Comparison of ENCODE assay signal across 30 cellular contexts in the genomic region with DNA sequence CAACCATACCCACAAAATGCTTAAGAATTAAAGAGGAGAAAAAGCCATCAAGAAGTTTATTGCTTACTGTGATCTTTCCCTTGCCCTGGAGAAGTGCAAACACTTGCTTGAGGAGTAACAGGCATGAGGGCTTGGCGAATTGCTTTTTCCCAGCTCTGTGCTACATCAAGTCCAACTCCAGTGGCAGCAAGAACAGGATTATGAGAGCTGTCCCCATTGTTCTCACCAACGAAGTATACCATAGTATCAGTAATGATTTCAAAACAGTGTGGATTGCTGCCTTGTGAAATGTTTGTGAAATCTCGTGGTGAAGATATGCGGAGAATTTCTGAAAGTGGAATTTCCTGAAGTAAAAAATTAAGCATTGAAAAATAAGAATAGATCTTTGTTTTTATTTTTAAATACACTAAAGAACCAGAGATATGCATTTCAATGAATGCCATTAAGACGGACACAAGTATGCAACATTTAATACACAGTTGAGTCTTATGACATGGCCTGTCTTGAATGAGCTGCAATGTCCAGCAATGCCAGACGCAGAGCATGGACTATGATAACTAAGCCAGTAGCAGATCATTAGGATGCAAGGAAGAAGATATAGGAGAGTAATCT. TPM values are rescaled to one million over a fixed set of nuclear protein-coding genes. Genes with fewer than 3 reads are reported as not detected.
DNase-seq lines count a peak whose midpoint lies in the region; ATAC-seq and TF ChIP-seq lines count a peak whose summit lies in the region.
"Had no signal": no experiment of that assay in that cellular context is flagged by ENCODE, and none has a peak within 500 bp of the region (broad histone marks: within the 10 kb centered on the region; RNA-seq: fewer than 3 reads in every experiment).

No MANE protein-coding gene starts in this region.

- H3K9me3 ChIP-seq in IMR-90 (ENCODE audit: control insufficient read depth, insufficient read depth, low read length) = no peaks in the 10 kb centered on the region
- H3K9me3 ChIP-seq in sigmoid colon = no peaks in the 10 kb centered on the region
- H3K9me3 ChIP-seq: mucosa of descending colon, upper lobe of right lung had no signal

- BruUV-seq in IMR-90 (replicated peaks; lab: Mats Ljungman, UMichigan) = no TSS peak

- H2AFZ ChIP-seq in IMR-90 (replicated peaks; ENCODE audit: low read length, poor library complexity) = no peak overlapping the region
- H2AFZ ChIP-seq: parathyroid adenoma had no signal

- no peaks in the 10 kb centered on the region for H3K9me3 Mint-ChIP-seq in stimulated activated effector memory CD8-positive, alpha-beta T cell treated with anti-CD3 and anti-CD28 coated beads, Interleukin-12 subunit alpha, Interleukin-12 subunit beta, amount 100 ng/mL, for 72 hours
- H3K9me3 Mint-ChIP-seq: activated naive CD8-positive, alpha-beta T cell treated with anti-CD3 and anti-CD28 coated beads, Interleukin-2, amount 10 ng/mL, durations not matched to agents 7 days and 5 days; CD4-positive, alpha-beta memory T cell; IgD-negative memory B cell; nephron; T-helper 2 cell treated with Interferon-gamma antibody and Interleukin-4, amounts not matched to agents 5 μg/mL and 100 μg/mL, for 36 hours had no signal

- H3K36me3 Mint-ChIP-seq in stimulated activated effector memory CD8-positive, alpha-beta T cell treated with anti-CD3 and anti-CD28 coated beads, Interleukin-12 subunit alpha, Interleukin-12 subunit beta, amount 100 ng/mL, for 72 hours = peaks cover 99% of the 10 kb centered on the region
- H3K36me3 Mint-ChIP-seq: IgD-negative memory B cell had no signal

- in situ Hi-C loops in IMR-90 (cut with MboI; ENCODE audit: low sequenced_read_pairs) = no loop called here

- peak; percentile 46 for ATAC-seq in IMR-90 (ENCODE audit: low read depth)
- no peak for ATAC-seq in stimulated activated effector memory CD8-positive, alpha-beta T cell treated with anti-CD3 and anti-CD28 coated beads, Interleukin-12 subunit alpha, Interleukin-12 subunit beta, amount 100 ng/mL, for 72 hours
- ATAC-seq: mucosa of descending colon, right cardiac atrium, SK-N-SH treated with all-trans-retinoic acid at 6 μM for 48 hours, upper lobe of right lung had no signal

- no peak overlapping the region for H2AK9ac ChIP-seq in IMR-90 (replicated peaks; ENCODE audit: low read depth, low read length, poor library complexity)

- no peak overlapping the region for H3K4me3 Mint-ChIP-seq in stimulated activated effector memory CD8-positive, alpha-beta T cell treated with anti-CD3 and anti-CD28 coated beads, Interleukin-12 subunit alpha, Interleukin-12 subunit beta, amount 100 ng/mL, for 72 hours
- H3K4me3 Mint-ChIP-seq: activated naive CD8-positive, alpha-beta T cell treated with anti-CD3 and anti-CD28 coated beads, Interleukin-2, amount 10 ng/mL, durations not matched to agents 7 days and 5 days; CD4-positive, alpha-beta memory T cell; IgD-negative memory B cell; nephron; T-helper 2 cell treated with Interferon-gamma antibody and Interleukin-4, amounts not matched to agents 5 μg/mL and 100 μg/mL, for 36 hours had no signal

- peak overlapping the region; percentile 15 for H2BK5ac ChIP-seq in IMR-90 (ENCODE audit: low read depth, low read length, poor library complexity, severe bottlenecking)

- no peak for TF ChIP-seq RAD21 in IMR-90 (IDR thresholded peaks at IDR 0.05; ENCODE audit: low read length)

- H3K14ac ChIP-seq in IMR-90 (replicated peaks; ENCODE audit: low read depth, low read length) = 0 out of 2 replicates have a peak overlapping the region, but pooled peaks have one; percentile 22

- peak; percentile 35 for DNase-seq in COLO829 (ENCODE audit: low spot score)
- peak; percentile 19 for DNase-seq in IMR-90
- peak; percentile 93 for DNase-seq in fibroblast of pulmonary artery (ENCODE audit: low read depth)
- DNase-seq in sigmoid colon = peak; percentile 74
- DNase-seq in NCI-H1048 (lab: John Stamatoyannopoulos, UW) = no peak
- DNase-seq in stimulated activated effector memory CD8-positive, alpha-beta T cell treated with anti-CD3 and anti-CD28 coated beads, Interleukin-12 subunit alpha, Interleukin-12 subunit beta, amount 100 ng/mL, for 72 hours (ENCODE audit: low spot score in 2 of 2) = no peak
- no peak for DNase-seq in GOT3 (lab: John Stamatoyannopoulos, UW)
- DNase-seq: activated CD4-positive, alpha-beta T cell treated with anti-CD3 and anti-CD28 coated beads for 48 hours; activated CD8-positive, alpha-beta memory T cell treated with anti-CD3 and anti-CD28 coated beads for 24 hours; activated effector memory CD4-positive, alpha-beta T cell treated with anti-CD3 and anti-CD28 coated beads, Interleukin-2, amount 50 U/mL, for 16 hours; activated naive CD8-positive, alpha-beta T cell treated with anti-CD3 and anti-CD28 coated beads, Interleukin-2, amount 10 ng/mL, durations not matched to agents 7 days and 5 days; CD4-positive, alpha-beta memory T cell; DMS 273 treated with DMSO at 0.1 percent for 48 hours; H7; head of caudate nucleus; mucosa of descending colon; NCI-H2081; NCI-H226; NCI-H748 treated with DMSO at 0.1 percent for 48 hours; right cardiac atrium; RPMI8226; stimulated activated CD4-positive, alpha-beta T cell treated with anti-CD3 and anti-CD28 coated beads, Interleukin-2, amount 100 ng/mL, for 48 hours; upper lobe of right lung; WERI-Rb-1 had no signal

- no peak overlapping the region for H3K9ac ChIP-seq in IMR-90 (ENCODE audit: low read depth, low read length)
- H3K9ac ChIP-seq: parathyroid adenoma had no signal

- TF ChIP-seq EP300 in sigmoid colon (IDR thresholded peaks at IDR 0.05) = peak in 2 of 4 donors; percentile 28 to 72

- no peak overlapping the region for H3K4me3 ChIP-seq in IMR-90 (ENCODE audit: insufficient read depth, low read depth, low read length)
- H3K4me3 ChIP-seq in fibroblast of pulmonary artery (replicated peaks; ENCODE audit: low read depth, low read length) = no peak overlapping the region
- no peak overlapping the region for H3K4me3 ChIP-seq in sigmoid colon
- H3K4me3 ChIP-seq: lung, mucosa of descending colon, upper lobe of right lung had no signal

- H4K91ac ChIP-seq in IMR-90 (ENCODE audit: insufficient read depth, low read depth, low read length) = no peak overlapping the region; the same call in 1 of the 2 replicates

- POLR2A ChIA-PET in IMR-90 (lab: Charles Lee; ENCODE audit: unreplicated experiment) = no interaction called here

- H3K27ac Mint-ChIP-seq in stimulated activated effector memory CD8-positive, alpha-beta T cell treated with anti-CD3 and anti-CD28 coated beads, Interleukin-12 subunit alpha, Interleukin-12 subunit beta, amount 100 ng/mL, for 72 hours = no peak overlapping the region
- H3K27ac Mint-ChIP-seq: activated naive CD8-positive, alpha-beta T cell treated with anti-CD3 and anti-CD28 coated beads, Interleukin-2, amount 10 ng/mL, durations not matched to agents 7 days and 5 days; IgD-negative memory B cell; nephron; T-helper 2 cell treated with Interferon-gamma antibody and Interleukin-4, amounts not matched to agents 5 μg/mL and 100 μg/mL, for 36 hours had no signal

- H3K9me1 ChIP-seq in IMR-90 (ENCODE audit: insufficient read depth, low read length) = peaks cover 2% of the 10 kb centered on the region; the same call in 1 of the 2 replicates

- no peak overlapping the region for H2BK15ac ChIP-seq in IMR-90 (ENCODE audit: low read depth, low read length)

- TF ChIP-seq POLR2A in IMR-90 (IDR thresholded peaks at IDR 0.05; ENCODE audit: low read depth, low read length) (no peak), sigmoid colon (IDR thresholded peaks at IDR 0.05) (no peak)

- H3K27ac ChIP-seq in IMR-90 (ENCODE audit: insufficient read depth, low read length) (peak overlapping the region; percentile 36; the same call in 1 of the 2 replicates), sigmoid colon (peak overlapping the region in 3 of 4 donors; percentile 32 to 74 (median 64))
- H3K27ac ChIP-seq: parathyroid adenoma, upper lobe of right lung, WERI-Rb-1 had no signal

- H3K23ac ChIP-seq in IMR-90 (ENCODE audit: low read depth, low read length) = peak overlapping the region; percentile 48; the same call in 1 of the 2 replicates

- dilution Hi-C loops in IMR-90 (cut with HindIII; ENCODE audit: low sequenced_read_pairs, unreplicated experiment) = no loop called here

- H3K4me2 ChIP-seq in IMR-90 (ENCODE audit: low read depth, low read length) = 0 out of 2 replicates have a peak overlapping the region, but pooled peaks have one; percentile 30

- no peaks in the 10 kb centered on the region for H4K20me1 ChIP-seq in IMR-90 (ENCODE audit: insufficient read depth, low read length)

- no peak overlapping the region for H4K5ac ChIP-seq in IMR-90 (ENCODE audit: low read depth, low read length)

- no CpG with 5 or more reads among the region's 6 CpGs for WGBS in IMR-90 (ENCODE audit: extremely low coverage in 2 of 2, insufficient read length in 1 of 2), 2 experiments
- 82 to 88% methylated on average over 6 of the region's 6 CpGs for WGBS in sigmoid colon, 2 donors

- H4K8ac ChIP-seq in IMR-90 (ENCODE audit: low read depth in 2 of 2, low read length in 2 of 2) = no peak overlapping the region

- peaks cover 4% of the 10 kb centered on the region; the same call in 1 of the 2 replicates for H3K4me1 ChIP-seq in IMR-90 (ENCODE audit: control insufficient read depth, insufficient read depth, low read length)
- peaks cover 0 to 39% (median 17%) of the 10 kb centered on the region in 4 donors for H3K4me1 ChIP-seq in sigmoid colon
- H3K4me1 ChIP-seq: parathyroid adenoma, upper lobe of right lung had no signal

- no peak overlapping the region for H2BK120ac ChIP-seq in IMR-90 (ENCODE audit: low read depth, low read length)

- H3K36me3 ChIP-seq in IMR-90 (ENCODE audit: control insufficient read depth, insufficient read depth, low read length) (peaks cover 11% of the 10 kb centered on the region), sigmoid colon (peaks cover 4 to 87% (median 11%) of the 10 kb centered on the region in 4 donors)

- no peak overlapping the region for H3K56ac ChIP-seq in IMR-90 (ENCODE audit: extremely low read depth, insufficient read depth, low read length)

- no peaks in the 10 kb centered on the region for H3K4me1 Mint-ChIP-seq in stimulated activated effector memory CD8-positive, alpha-beta T cell treated with anti-CD3 and anti-CD28 coated beads, Interleukin-12 subunit alpha, Interleukin-12 subunit beta, amount 100 ng/mL, for 72 hours
- H3K4me1 Mint-ChIP-seq: activated naive CD8-positive, alpha-beta T cell treated with anti-CD3 and anti-CD28 coated beads, Interleukin-2, amount 10 ng/mL, durations not matched to agents 7 days and 5 days; IgD-negative memory B cell; nephron had no signal

- peak overlapping the region; percentile 8; the same call in 1 of the 2 replicates for H2BK20ac ChIP-seq in IMR-90 (ENCODE audit: low read depth, low read length)

- intact Hi-C loops in IMR-90 (cut with micrococcal nuclease) = no loop called here
- intact Hi-C loops in sigmoid colon (cut with DNase I) = loop anchor here (2.0 to 5.0 kb wide), 2 partner anchors 48 to 102 kb away; partner anchors contain the start of gene PRKD3

- no peak overlapping the region for H3K4ac ChIP-seq in IMR-90 (ENCODE audit: low read depth, low read length)

- H3K18ac ChIP-seq in IMR-90 (ENCODE audit: low read depth, low read length) = no peak overlapping the region

- H2AK5ac ChIP-seq in IMR-90 (ENCODE audit: low read depth, low read length) = no peak overlapping the region

- no peaks in the 10 kb centered on the region for H3K27me3 ChIP-seq in IMR-90 (ENCODE audit: control insufficient read depth, insufficient read depth, low read length)
- no peaks in the 10 kb centered on the region for H3K27me3 ChIP-seq in sigmoid colon
- H3K27me3 ChIP-seq: upper lobe of right lung had no signal

- CTCF ChIA-PET in IMR-90 (lab: Yijun Ruan, JAX) = no interaction called here

- TF ChIP-seq CTCF in IMR-90 (conservative IDR thresholded peaks at IDR 0.05; ENCODE audit: low read depth, low read length) (no peak), fibroblast of pulmonary artery (IDR thresholded peaks at IDR 0.05; ENCODE audit: low read length, missing control alignments) (no peak), sigmoid colon (IDR thresholded peaks at IDR 0.05) (no peak)

- H3K79me1 ChIP-seq in IMR-90 (ENCODE audit: low read depth in 1 of 2, low read length in 2 of 2) = peaks cover 3 to 12% of the 10 kb centered on the region in 2 experiments; a peak in 3 of 4 replicates

RNA-seq across cellular contexts. Expression of gene NDUFAF7, which starts 43.0 kb away (rescaled TPM):
- total RNA-seq in IMR-90 (2012; rRNA removed) (9.9 and 12.8 TPM in 2 replicates), sigmoid colon (10 to 100 TPM; 26.7 to 35.0 (median 28.3) TPM)
- polyA plus RNA-seq in IMR-90 (2012; rRNA removed) (14.1 and 17.4 TPM in 2 replicates), sigmoid colon (10 to 100 TPM in 1 of 3 donors, 1 to 10 TPM in 2; 6.7 to 10.3 (median 7.2) TPM)
- 3.0 and 4.4 TPM in 2 replicates for polyA plus RNA-seq in IMR-90 (2012; cell fraction: cytosol; rRNA removed)
- polyA plus RNA-seq in IMR-90 (2012; cell fraction: nucleus; rRNA removed; ENCODE audit: low replicate concordance) = 11.1 and 75.5 TPM in 2 replicates

RNA-seq across cellular contexts. Expression of gene CEBPZ, which starts 43.1 kb away (rescaled TPM):
- total RNA-seq in IMR-90 (2012; rRNA removed) (33.3 and 47.8 TPM in 2 replicates), sigmoid colon (10 to 100 TPM; 38.8 to 54.2 (median 42.8) TPM)
- polyA plus RNA-seq in IMR-90 (2012; rRNA removed) (9.4 and 9.5 TPM in 2 replicates), sigmoid colon (10 to 100 TPM; 30.7 to 47.4 (median 41.5) TPM)
- polyA plus RNA-seq in IMR-90 (2012; cell fraction: cytosol; rRNA removed) = 0.80 and 1.4 TPM in 2 replicates
- 0.39 and 4.1 TPM in 2 replicates for polyA plus RNA-seq in IMR-90 (2012; cell fraction: nucleus; rRNA removed; ENCODE audit: low replicate concordance)

RNA-seq across cellular contexts. Expression of gene PRKD3, which starts 50.2 kb away (rescaled TPM):
- total RNA-seq in IMR-90 (2012; rRNA removed) (46.4 and 47.5 TPM in 2 replicates), sigmoid colon (10 to 100 TPM; 53.9 to 78.8 (median 71.9) TPM)
- polyA plus RNA-seq in IMR-90 (2012; rRNA removed) (14.3 and 15.8 TPM in 2 replicates), sigmoid colon (10 to 100 TPM in 1 of 3 donors, 1 to 10 TPM in 2; 4.4 to 11.0 (median 6.0) TPM)
- 3.6 and 8.1 TPM in 2 replicates for polyA plus RNA-seq in IMR-90 (2012; cell fraction: cytosol; rRNA removed)
- 3.7 and 26.4 TPM in 2 replicates for polyA plus RNA-seq in IMR-90 (2012; cell fraction: nucleus; rRNA removed; ENCODE audit: low replicate concordance)

Comparison
In these comparisons a context has a peak if more than half of its experiments do, and no peak if none do; other contexts are left out.
1. DNase-seq: peak in COLO829 (single experiment), IMR-90 (single experiment), fibroblast of pulmonary artery (single experiment) and sigmoid colon (single experiment); none in NCI-H1048 (single experiment), stimulated activated effector memory CD8-positive, alpha-beta T cell treated with anti-CD3 and anti-CD28 coated beads, Interleukin-12 subunit alpha, Interleukin-12 subunit beta, amount 100 ng/mL, for 72 hours (0 of 2) and GOT3 (single experiment).